In genomic region chr21:14762734-14763694, GRCh38 we compare ENCODE assay signal across 7 cellular contexts.
A peak's percentile ranks its signal among the peaks of the same experiment; 100 is the strongest.
DNase-seq lines count a peak whose midpoint lies in the region; ATAC-seq and TF ChIP-seq lines count a peak whose summit lies in the region.

No MANE protein-coding gene starts in this region.

- no peaks in the 10 kb centered on the region for H3K27me3 ChIP-seq in RWPE2 (ENCODE audit: insufficient read depth, poor library complexity, severe bottlenecking)

- no peak for DNase-seq in RWPE2 (ENCODE audit: low spot score)
- DNase-seq in medulla oblongata (ENCODE audit: extremely low spot score): peak; percentile 81
- DNase-seq in SHP77 treated with DMSO at 0.1 percent for 48 hours (lab: John Stamatoyannopoulos, UW): no peak
- DNase-seq in omental fat pad (ENCODE audit: low spot score): no peak
- no peak for DNase-seq in islet precursor cell

- no peaks in the 10 kb centered on the region for H3K4me1 ChIP-seq in RWPE2 (ENCODE audit: insufficient read depth, poor library complexity, severe bottlenecking)

- H3K27ac ChIP-seq in RWPE2 (ENCODE audit: poor library complexity, severe bottlenecking): no peak overlapping the region

- ATAC-seq in GM19043 (IDR thresholded peaks at IDR 0.05; ENCODE audit: low read depth, unreplicated experiment) (peak; percentile 98), HG02981 (IDR thresholded peaks at IDR 0.05; ENCODE audit: unreplicated experiment) (peak; percentile 94), RWPE2 (ENCODE audit: low read depth) (0 out of 3 replicates have a peak, but pooled peaks have one; percentile 27), omental fat pad (ENCODE audit: low FRiP score) (no peak)

- no peaks in the 10 kb centered on the region for H3K9me3 ChIP-seq in RWPE2 (ENCODE audit: severe bottlenecking)

- H3K4me3 ChIP-seq in RWPE2 (ENCODE audit: severe bottlenecking): no peak overlapping the region

- H3K36me3 ChIP-seq in RWPE2 (ENCODE audit: low read depth): no peaks in the 10 kb centered on the region

- TF ChIP-seq CTCF in RWPE2 (IDR thresholded peaks at IDR 0.05; ENCODE audit: poor library complexity, severe bottlenecking) (no peak), omental fat pad (IDR thresholded peaks at IDR 0.05) (no peak)
